ENCODE assay signal across 9 cellular contexts in the genomic region with DNA sequence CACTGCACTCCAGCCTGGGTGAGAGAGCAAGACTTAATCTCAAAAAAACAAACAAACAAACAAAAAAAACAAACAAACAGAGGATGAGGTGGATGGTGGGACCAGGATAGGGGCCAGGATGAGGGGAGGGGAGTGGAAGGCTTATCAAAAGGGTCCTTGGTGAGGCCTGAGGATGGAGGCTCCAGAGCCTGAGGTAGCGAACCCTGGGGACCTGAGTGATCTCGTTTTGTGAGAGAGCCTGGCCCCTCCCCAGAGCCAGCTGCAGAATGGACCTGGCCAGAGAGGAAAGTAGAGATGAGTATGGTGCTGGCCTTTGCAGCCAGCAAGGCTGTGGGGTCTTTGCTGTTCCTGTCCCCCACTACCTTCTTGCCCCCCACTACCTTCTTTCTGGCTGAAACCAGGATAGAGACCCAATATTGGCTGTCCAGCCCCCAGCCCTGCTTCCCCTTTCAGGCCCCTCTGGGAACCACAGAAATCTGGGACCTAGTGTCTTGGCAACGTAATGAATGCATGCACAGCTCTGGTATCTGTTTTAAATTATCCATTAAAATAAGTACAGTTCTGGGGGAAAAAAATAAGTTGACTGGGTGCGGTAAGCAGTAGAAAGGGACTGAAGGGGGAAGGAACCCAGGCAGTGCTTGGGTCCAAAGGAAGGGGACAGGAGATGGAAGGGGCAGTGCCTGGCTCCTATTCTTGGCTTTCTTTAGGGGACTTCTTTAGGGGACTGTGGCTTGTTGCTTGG. TPM values are rescaled to one million over a fixed set of nuclear protein-coding genes. Genes with fewer than 3 reads are reported as not detected.
DNase-seq lines count a peak whose midpoint lies in the region; ATAC-seq and TF ChIP-seq lines count a peak whose summit lies in the region.
"Had no signal": no experiment of that assay in that cellular context is flagged by ENCODE, and none has a peak within 500 bp of the region (broad histone marks: within the 10 kb centered on the region; RNA-seq: fewer than 3 reads in every experiment).

No MANE protein-coding gene starts in this region.

- H3K4me1 ChIP-seq in BE2C (peaks cover 34% of the 10 kb centered on the region), Panc1 (ENCODE audit: control insufficient read depth, insufficient read depth, low read length) (peaks cover 37% of the 10 kb centered on the region), ovary (ENCODE audit: insufficient read depth) (peaks cover 18% of the 10 kb centered on the region), Karpas-422 (ENCODE audit: low read length) (0 out of 2 replicates have a peak, but pooled peaks cover 2% of the 10 kb centered on the region)

- in situ Hi-C loops in Panc1 (cut with HindIII; ENCODE audit: low pct_unique_long_range_greater_than_20kb, low sequenced_read_pairs) = no loop called here

- H3K27ac ChIP-seq in Panc1 (ENCODE audit: low read length) (peak overlapping the region; percentile 96), epithelial cell of prostate (peak overlapping the region; percentile 99), ovary (peak overlapping the region; percentile 90 to 94), Karpas-422 (ENCODE audit: low read length) (no peak overlapping the region)

- DNase-seq in BE2C (no peak), Panc1 (ENCODE audit: low read depth, low spot score) (no peak), epithelial cell of prostate (ENCODE audit: low read depth, low spot score) (no peak), ovary (no peak), germinal center (ENCODE audit: low spot score) (no peak), Karpas-422 (no peak), T-helper 9 cell (no peak)
- DNase-seq in activated CD8-positive, alpha-beta memory T cell treated with anti-CD3 and anti-CD28 coated beads, Interleukin-2, amount 50 U/mL, for 48 hours = no peak
- DNase-seq: GF-D8 had no signal

- TF ChIP-seq CTCF in BE2C (IDR thresholded peaks at IDR 0.05; ENCODE audit: low read depth, low read length) (no peak), Panc1 (IDR thresholded peaks at IDR 0.05) (no peak), ovary (IDR thresholded peaks at IDR 0.05) (no peak)

- CTCF ChIA-PET in Panc1 (lab: Charles Lee) = interaction anchor here (0.5 to 1.3 kb wide), 2 partner anchors 8 to 16 kb away, joined by 3 to 5 read pairs; no protein-coding TSS in a partner anchor

- no peak for TF ChIP-seq EP300 in ovary (IDR thresholded peaks at IDR 0.05)

- no peak overlapping the region for H3K4me2 ChIP-seq in Karpas-422 (ENCODE audit: low read depth, low read length, poor library complexity, severe bottlenecking)

- H3K27me3 ChIP-seq in BE2C = no peaks in the 10 kb centered on the region
- no peaks in the 10 kb centered on the region for H3K27me3 ChIP-seq in Panc1 (ENCODE audit: control insufficient read depth, insufficient read depth, low read length)
- no peaks in the 10 kb centered on the region for H3K27me3 ChIP-seq in ovary
- H3K27me3 ChIP-seq in Karpas-422 (ENCODE audit: low read length) = no peaks in the 10 kb centered on the region

- no peak overlapping the region for H2AFZ ChIP-seq in Karpas-422 (ENCODE audit: low read length)

- no peaks in the 10 kb centered on the region for H4K20me1 ChIP-seq in Karpas-422 (ENCODE audit: insufficient read depth, low read depth, low read length)

- WGBS in ovary, 3 donors = 41 to 48% (median 44%) methylated on average over 4 of the region's 4 CpGs

- TF ChIP-seq POLR2A in ovary (IDR thresholded peaks at IDR 0.05) = no peak

- intact Hi-C loops in Panc1 (cut with micrococcal nuclease; ENCODE audit: unreplicated experiment) = loop anchor here (2.0 kb wide), 1 partner anchor 49 kb away; no protein-coding TSS in a partner anchor
- intact Hi-C loops in ovary (cut with DNase I) = no loop called here

- H3K9me2 ChIP-seq in Karpas-422 (replicated peaks; ENCODE audit: insufficient read depth, low read length) = no peaks in the 10 kb centered on the region

- H3K4me3 ChIP-seq in BE2C (ENCODE audit: low read depth, low read length) = peak overlapping the region; percentile 92
- peak overlapping the region in 1 of 2 experiments; percentile 78; a peak in 2 of 4 replicates for H3K4me3 ChIP-seq in Panc1 (ENCODE audit: low read depth in 2 of 2, low read length in 2 of 2)
- H3K4me3 ChIP-seq in ovary = no peak overlapping the region
- H3K4me3 ChIP-seq in Karpas-422 (ENCODE audit: low read length) = no peak overlapping the region

- H3K9me3 ChIP-seq in BE2C (no peaks in the 10 kb centered on the region), Panc1 (ENCODE audit: control insufficient read depth, insufficient read depth, low read depth, low read length) (no peaks in the 10 kb centered on the region), ovary (no peaks in the 10 kb centered on the region), Karpas-422 (ENCODE audit: low read length) (no peaks in the 10 kb centered on the region)

- no TSS peak for BruUV-seq in Panc1 (replicated peaks; lab: Mats Ljungman, UMichigan)

- H3K36me3 ChIP-seq in BE2C (peaks cover 4% of the 10 kb centered on the region; the same call in 1 of the 2 replicates), Panc1 (ENCODE audit: control insufficient read depth, insufficient read depth, low read length) (peaks cover 6% of the 10 kb centered on the region; the same call in 1 of the 2 replicates), ovary (no peaks in the 10 kb centered on the region), Karpas-422 (ENCODE audit: insufficient read depth, low read length) (no peaks in the 10 kb centered on the region)

- H3K9ac ChIP-seq in Karpas-422 (ENCODE audit: low read length) = no peak overlapping the region

- POLR2A ChIA-PET in Panc1 (lab: Charles Lee) = interaction anchor here (0.9 to 1.0 kb wide), 2 partner anchors 10 to 13 kb away, joined by 3 read pairs; no protein-coding TSS in a partner anchor

- peak; percentile 12; the same call in 1 of the 2 replicates for ATAC-seq in Panc1

- H3K79me2 ChIP-seq in Karpas-422 (ENCODE audit: low read length) = no peaks in the 10 kb centered on the region

RNA-seq across cellular contexts. Expression of a gene that starts 1.1 kb away (rescaled TPM):
- polyA plus RNA-seq in BE2C (2012; ENCODE audit: insufficient read depth, insufficient read length, low read depth) = 312 TPM
- total RNA-seq in Panc1 (2021; ENCODE audit: unreplicated experiment) = 691 TPM
- 726 TPM for polyA plus RNA-seq in Panc1 (2012; ENCODE audit: insufficient read length)
- 100 to 1,000 TPM; 197 to 609 (median 377) TPM for total RNA-seq in ovary
- polyA plus RNA-seq in ovary = 100 to 1,000 TPM in 1 of 2 donors, 10 to 100 TPM in 1; 50.1 to 157 TPM
- 27.5 and 41.6 TPM in 2 replicates for total RNA-seq in Karpas-422 (2014; rRNA removed; shearing (Covaris generic); ENCODE audit: low replicate concordance)

RNA-seq across cellular contexts. Expression of a gene that starts 31.2 kb away (rescaled TPM):
- 66.0 TPM for polyA plus RNA-seq in BE2C (2012; ENCODE audit: insufficient read depth, insufficient read length, low read depth)
- 15.8 TPM for total RNA-seq in Panc1 (2021; ENCODE audit: unreplicated experiment)
- 33.1 TPM for polyA plus RNA-seq in Panc1 (2012; ENCODE audit: insufficient read length)
- total RNA-seq in ovary = 10 to 100 TPM in 4 of 7 donors, 1 to 10 TPM in 3; 3.5 to 12.4 (median 10.2) TPM
- polyA plus RNA-seq in ovary = 1 to 10 TPM; 5.6 to 6.6 TPM
- 2.3 and 2.5 TPM in 2 replicates for total RNA-seq in Karpas-422 (2014; rRNA removed; shearing (Covaris generic); ENCODE audit: low replicate concordance)

RNA-seq across cellular contexts. Expression of a gene that starts 40.0 kb away (rescaled TPM):
- polyA plus RNA-seq in BE2C (2012; ENCODE audit: insufficient read depth, insufficient read length, low read depth) = 1.6 TPM
- total RNA-seq in Panc1 (2021; ENCODE audit: unreplicated experiment) = 0.21 TPM
- polyA plus RNA-seq in Panc1 (2012; ENCODE audit: insufficient read length) = 0.22 TPM
- 1 to 10 TPM; 2.7 to 9.0 (median 5.5) TPM for total RNA-seq in ovary
- 1 to 10 TPM; 2.1 to 2.8 TPM for polyA plus RNA-seq in ovary
- total RNA-seq in Karpas-422 (2014; rRNA removed; shearing (Covaris generic); ENCODE audit: low replicate concordance) = 46.7 and 66.7 TPM in 2 replicates

RNA-seq across cellular contexts. Expression of a gene that starts 52.5 kb away (rescaled TPM):
- 0.62 TPM for polyA plus RNA-seq in BE2C (2012; ENCODE audit: insufficient read depth, insufficient read length, low read depth)
- total RNA-seq in Panc1 (2021; ENCODE audit: unreplicated experiment) (not detected), ovary (10 to 100 TPM in 1 of 7 donors, 1 to 10 TPM in 4, under 1 TPM in 2; 0.45 to 38.6 (median 3.5) TPM)
- polyA plus RNA-seq in Panc1 (2012; ENCODE audit: insufficient read length) = not detected
- under 1 TPM in 1 of 2 donors, not detected in 1; 0.28 TPM for polyA plus RNA-seq in ovary
- not detected in 2 replicates for total RNA-seq in Karpas-422 (2014; rRNA removed; shearing (Covaris generic); ENCODE audit: low replicate concordance)

RNA-seq across cellular contexts. Expression of a gene that starts 58.9 kb away (rescaled TPM):
- 192 TPM for polyA plus RNA-seq in BE2C (2012; ENCODE audit: insufficient read depth, insufficient read length, low read depth)
- total RNA-seq in Panc1 (2021; ENCODE audit: unreplicated experiment) (63.4 TPM), ovary (10 to 100 TPM; 20.1 to 66.1 (median 24.9) TPM)
- polyA plus RNA-seq in Panc1 (2012; ENCODE audit: insufficient read length) = 111 TPM
- 10 to 100 TPM; 20.1 to 41.2 TPM for polyA plus RNA-seq in ovary
- total RNA-seq in Karpas-422 (2014; rRNA removed; shearing (Covaris generic); ENCODE audit: low replicate concordance) = 106 and 167 TPM in 2 replicates
